12 cellular contexts compared by ENCODE assay signal in genomic region chr10:125637496-125637895, GRCh38. TPM values are rescaled to one million over a fixed set of nuclear protein-coding genes. Genes with fewer than 3 reads are reported as not detected.
"Had no signal": no experiment of that assay in that cellular context is flagged by ENCODE, and none has a peak within 500 bp of the region (broad histone marks: within the 10 kb centered on the region; RNA-seq: fewer than 3 reads in every experiment).

No MANE protein-coding gene starts in this region.

- H3K36me3 ChIP-seq: HAP-1 had no signal

- H2AFZ ChIP-seq: GM23248 had no signal

- FAIRE-seq: H1, H54, HepG2, K562 had no signal

- H3K27ac ChIP-seq: GM23248, HL-60 had no signal

- H3K9me3 ChIP-seq: HAP-1 had no signal

- H3K27ac Mint-ChIP-seq: HFFc6 had no signal

- ATAC-seq: HCT116, HepG2, K562 had no signal

- H3K4me3 Mint-ChIP-seq: HFFc6, IgD-negative memory B cell had no signal

- H3K4me1 Mint-ChIP-seq: IgD-negative memory B cell had no signal

- DNase-seq: GM23248, HFFc6, KG1 had no signal

- H3K4me3 ChIP-seq: GM23248, HAP-1, K562 had no signal

- H3K9me3 Mint-ChIP-seq: HFFc6, IgD-negative memory B cell had no signal

- H3K9ac ChIP-seq: GM23248 had no signal

- H3K36me3 Mint-ChIP-seq: IgD-negative memory B cell had no signal

RNA-seq across cellular contexts. Expression of gene TEX36, which starts 45.5 kb away (rescaled TPM):
- total RNA-seq: H1, HepG2, HFFc6, HT1080, K562 had no signal
- polyA plus RNA-seq: H1, HepG2, IgD-negative memory B cell had no signal
